13 cellular contexts compared by ENCODE assay signal in the genomic region with DNA sequence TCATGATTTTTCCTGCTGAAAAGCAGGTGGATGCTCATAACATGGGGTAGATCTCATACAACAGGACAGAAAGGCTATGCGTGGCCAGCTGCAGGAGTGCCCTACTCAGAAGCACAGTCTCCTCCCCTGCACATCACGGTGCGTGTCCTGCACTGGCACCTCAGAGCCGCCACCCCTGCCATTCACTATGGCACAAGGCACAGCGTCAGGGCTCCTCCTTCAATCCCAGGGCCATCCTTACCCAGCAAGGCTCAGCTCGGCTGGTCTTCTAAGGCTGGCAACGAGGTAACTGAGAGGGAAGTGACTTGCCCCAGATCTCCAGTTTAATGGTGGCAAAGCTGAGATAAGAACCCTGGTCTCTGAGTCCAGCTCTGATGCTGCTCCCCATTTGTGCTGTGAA.
"Had no signal": no experiment of that assay in that cellular context is flagged by ENCODE, and none has a peak within 500 bp of the region (broad histone marks: within the 10 kb centered on the region; RNA-seq: fewer than 3 reads in every experiment).

No MANE protein-coding gene starts in this region.

- H3K4me1 ChIP-seq: foreskin keratinocyte had no signal

- H3K27me3 ChIP-seq: uterus had no signal

- DNase-seq: activated gamma-delta T cell treated with Interleukin-2 at 50 U/mL for 16 hours; activated naive CD8-positive, alpha-beta T cell treated with anti-CD3 and anti-CD28 coated beads for 36 hours; activated T-cell treated with anti-CD3 and anti-CD28 coated beads, Interleukin-2, amount 50 U/mL, for 48 hours; anterior cingulate cortex; foreskin keratinocyte; heart right ventricle; left ventricle myocardium inferior; mesendoderm; retina; stimulated activated CD4-positive, alpha-beta T cell treated with anti-CD3 and anti-CD28 coated beads, Interleukin-15, amount 100 ng/mL, for 24 hours; stimulated activated CD4-positive, alpha-beta T cell treated with anti-CD3 and anti-CD28 coated beads, Interleukin-4, amount 100 ng/mL, for 24 hours; uterus had no signal

- H3K9me3 ChIP-seq: uterus had no signal

- H3K36me3 ChIP-seq: heart right ventricle, left ventricle myocardium inferior, uterus had no signal

- H3K27ac ChIP-seq: foreskin keratinocyte, heart right ventricle, left ventricle myocardium inferior, uterus, VCaP had no signal

- H3K4me3 ChIP-seq: heart right ventricle, left ventricle myocardium inferior, uterus had no signal

- ATAC-seq: foreskin keratinocyte, heart right ventricle had no signal
